In the genomic region with DNA sequence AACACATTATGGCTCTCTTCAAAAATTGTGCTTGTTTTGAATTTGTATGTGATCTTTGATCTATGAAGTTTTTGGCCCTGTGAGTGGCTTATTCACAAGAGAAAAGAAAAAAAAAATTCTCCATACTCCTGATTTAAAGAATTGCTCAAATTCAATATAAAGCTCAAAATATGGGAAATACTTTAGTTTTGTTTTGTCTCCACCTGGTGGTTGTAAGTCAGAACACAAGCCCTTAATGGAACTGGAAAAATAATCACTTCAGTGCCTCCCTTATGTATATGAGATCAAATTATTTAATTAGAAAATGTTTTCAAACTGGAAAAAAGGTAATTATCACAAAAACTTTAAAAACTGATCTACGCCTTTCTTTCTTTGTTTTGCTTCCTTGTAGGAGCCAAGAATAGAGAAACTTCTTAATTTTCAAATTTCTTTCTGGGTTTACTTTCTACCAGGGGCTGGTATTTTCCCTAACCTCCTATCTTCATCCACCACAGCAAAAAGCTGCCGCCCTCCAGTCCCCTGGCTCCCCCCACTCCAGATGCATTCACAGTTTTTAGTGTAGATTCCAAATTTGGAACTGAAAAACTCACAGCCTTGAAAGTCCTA, we compare ENCODE assay signal across 8 cellular contexts. TPM values are rescaled to one million over a fixed set of nuclear protein-coding genes. Genes with fewer than 3 reads are reported as not detected.
A peak's percentile ranks its signal among the peaks of the same experiment; 100 is the strongest.
DNase-seq lines count a peak whose midpoint lies in the region; ATAC-seq and TF ChIP-seq lines count a peak whose summit lies in the region.

No MANE protein-coding gene starts in this region.

- no peaks in the 10 kb centered on the region for H3K79me1 ChIP-seq in H9 (ENCODE audit: insufficient read depth, low read depth, low read length, poor library complexity, severe bottlenecking)

- H3T11ph ChIP-seq in H9 (ENCODE audit: low read length): no peak overlapping the region

- no peaks in the 10 kb centered on the region for H3K79me2 ChIP-seq in H9 (ENCODE audit: insufficient read depth, low read length)

- BruUV-seq in MCF 10A (replicated peaks; lab: Mats Ljungman, UMichigan): no TSS peak

- no peak overlapping the region for H4K8ac ChIP-seq in H9 (replicated peaks; ENCODE audit: insufficient read length, low read depth, low read length)

- TF ChIP-seq CTCF in H9 (conservative IDR thresholded peaks at IDR 0.05) (peak; percentile 89), MCF 10A (IDR thresholded peaks at IDR 0.05; ENCODE audit: unreplicated experiment) (peak; percentile 64), upper lobe of right lung (IDR thresholded peaks at IDR 0.05) (peak; percentile 85)

- peak in 4 of 5 donors; percentile 36 to 46 (median 44) for DNase-seq in CD4-positive, alpha-beta memory T cell
- no peak for DNase-seq in H9
- peak; percentile 42 for DNase-seq in NCI-H69 (lab: John Stamatoyannopoulos, UW)
- peak; percentile 71 for DNase-seq in MCF 10A (ENCODE audit: unreplicated experiment)
- peak; percentile 66 for DNase-seq in kidney tubule cell (ENCODE audit: low spot score)
- no peak for DNase-seq in upper lobe of right lung
- DNase-seq in activated naive CD4-positive, alpha-beta T cell treated with Interleukin-2 at 50 U/mL for 16 hours: no peak

- H3K4me1 ChIP-seq in CD4-positive, alpha-beta memory T cell (ENCODE audit: insufficient read depth, low read length): no peaks in the 10 kb centered on the region
- H3K4me1 ChIP-seq in H9 (ENCODE audit: insufficient read depth, low read length) (no peaks in the 10 kb centered on the region; the same call in 1 of the 2 replicates), upper lobe of right lung (no peaks in the 10 kb centered on the region)

- H3K4me2 ChIP-seq in H9 (ENCODE audit: insufficient read depth, insufficient read length, low read length): no peak overlapping the region

- CTCF ChIA-PET in CD4-positive, alpha-beta memory T cell (lab: Charles Lee; ENCODE audit: partially characterized antibody): interaction anchor here (0.8 to 4.3 kb wide), 21 partner anchors 9 to 236 kb away, joined by 3 to 48 read pairs (median 7); a partner anchor contains a TSS
- CTCF ChIA-PET in MCF 10A (lab: Yijun Ruan, JAX): interaction anchor here (0.6 to 6.0 kb wide), 19 partner anchors 9 to 807 kb away, joined by 3 to 81 read pairs (median 4); a partner anchor contains a TSS

- no peak overlapping the region for H3K56ac ChIP-seq in H9 (ENCODE audit: insufficient read length, low read depth, low read length)

- H3K4ac ChIP-seq in H9 (ENCODE audit: low read depth, low read length): no peak overlapping the region

- H3K18ac ChIP-seq in H9 (ENCODE audit: insufficient read length, low read depth, low read length): no peak overlapping the region

- H2BK20ac ChIP-seq in H9 (ENCODE audit: low read depth, low read length, poor library complexity, severe bottlenecking): no peak overlapping the region

- H3K27me3 Mint-ChIP-seq in CD4-positive, alpha-beta memory T cell: peaks cover 0 to 1% of the 10 kb centered on the region in 2 donors
- H3K27me3 Mint-ChIP-seq in H9 (ENCODE audit: low read depth) (no peaks in the 10 kb centered on the region), MCF 10A (ENCODE audit: insufficient read depth, unreplicated experiment) (no peaks in the 10 kb centered on the region)

- H3K9ac ChIP-seq in H9 (ENCODE audit: extremely low read depth, insufficient read length, low read length): no peak overlapping the region

- H2BK12ac ChIP-seq in H9 (ENCODE audit: insufficient read length, low read depth, low read length): no peak overlapping the region

- no peak overlapping the region for H3K4me3 Mint-ChIP-seq in CD4-positive, alpha-beta memory T cell
- H3K4me3 Mint-ChIP-seq in H9 (no peak overlapping the region), MCF 10A (ENCODE audit: unreplicated experiment) (no peak overlapping the region)

- no peaks in the 10 kb centered on the region for H3K36me3 ChIP-seq in CD4-positive, alpha-beta memory T cell (ENCODE audit: insufficient read depth, low read length)
- H3K36me3 ChIP-seq in upper lobe of right lung: no peaks in the 10 kb centered on the region

- no peak overlapping the region for H3K27ac ChIP-seq in CD4-positive, alpha-beta memory T cell (ENCODE audit: low read depth, low read length)
- H3K27ac ChIP-seq in H9 (ENCODE audit: insufficient read length, low read depth, low read length): no peak overlapping the region
- no peak overlapping the region for H3K27ac ChIP-seq in upper lobe of right lung

- no peak overlapping the region for H2AK5ac ChIP-seq in H9 (ENCODE audit: insufficient read length, low read length)

- no peaks in the 10 kb centered on the region for H3K23me2 ChIP-seq in H9 (ENCODE audit: insufficient read length, low read depth, low read length, poor library complexity, severe bottlenecking)

- H2AFZ ChIP-seq in H9 (ENCODE audit: low read length): no peak overlapping the region

- no peak overlapping the region for H3K4me3 ChIP-seq in CD4-positive, alpha-beta memory T cell (ENCODE audit: low read length in 2 of 2)
- H3K4me3 ChIP-seq in upper lobe of right lung: no peak overlapping the region

- H3K27me3 ChIP-seq in CD4-positive, alpha-beta memory T cell (ENCODE audit: insufficient read depth, low read length): no peaks in the 10 kb centered on the region
- H3K27me3 ChIP-seq in H9 (ENCODE audit: insufficient read depth, low read length): no peaks in the 10 kb centered on the region
- no peaks in the 10 kb centered on the region for H3K27me3 ChIP-seq in upper lobe of right lung

- POLR2A ChIA-PET in CD4-positive, alpha-beta memory T cell (lab: Charles Lee; ENCODE audit: partially characterized antibody): interaction anchor here (1.4 kb wide), 1 partner anchor 86 kb away, joined by 13 read pairs; no protein-coding TSS in a partner anchor
- POLR2A ChIA-PET in MCF 10A (lab: Yijun Ruan, JAX): interaction anchor here (0.7 to 5.5 kb wide), 16 partner anchors 26 to 311 kb away, joined by 3 to 68 read pairs (median 4); a partner anchor contains a TSS

- H3K9me3 ChIP-seq in CD4-positive, alpha-beta memory T cell (ENCODE audit: control insufficient read depth in 1 of 2, low read length in 2 of 2): peaks cover 0 to under 1% of the 10 kb centered on the region in 2 donors
- H3K9me3 ChIP-seq in H9 (ENCODE audit: control insufficient read depth, low read depth, low read length) (no peaks in the 10 kb centered on the region), upper lobe of right lung (no peaks in the 10 kb centered on the region)

- WGBS in H9 (ENCODE audit: extremely low coverage, insufficient read length, low lambda C conversion rate): no CpG with 5 or more reads among the region's 2 CpGs

- H3K36me3 Mint-ChIP-seq in CD4-positive, alpha-beta memory T cell: no peaks in the 10 kb centered on the region
- H3K36me3 Mint-ChIP-seq in H9 (ENCODE audit: insufficient read depth in 1 of 3, low read depth in 3 of 3) (peaks cover under 1 to 12% (median 4%) of the 10 kb centered on the region in 3 experiments; a peak in 5 of 7 replicates), MCF 10A (ENCODE audit: insufficient read depth, unreplicated experiment) (peaks cover 4% of the 10 kb centered on the region)

- no peak overlapping the region for H3K23ac ChIP-seq in H9 (ENCODE audit: insufficient read length, low read depth, low read length)

- intact Hi-C loops in CD4-positive, alpha-beta memory T cell (cut with micrococcal nuclease): loop anchor here (1.0 kb wide), 5 partner anchors 85 to 528 kb away; no protein-coding TSS in a partner anchor
- intact Hi-C loops in MCF 10A (cut with micrococcal nuclease) (loop anchor here (1.0 to 5.0 kb wide), 6 partner anchors 85 to 528 kb away; no protein-coding TSS in a partner anchor), upper lobe of right lung (cut with DNase I) (loop anchor here (10.0 kb wide), 1 partner anchor 81 kb away; no protein-coding TSS in a partner anchor)

- H3K27ac Mint-ChIP-seq in CD4-positive, alpha-beta memory T cell: no peak overlapping the region
- H3K27ac Mint-ChIP-seq in H9 (no peak overlapping the region), MCF 10A (ENCODE audit: low read depth, unreplicated experiment) (no peak overlapping the region)

- H4K91ac ChIP-seq in H9 (ENCODE audit: insufficient read length, low read depth, low read length): no peak overlapping the region

- no peak overlapping the region for H2BK15ac ChIP-seq in H9 (ENCODE audit: low read depth, low read length)

- H3K4me1 Mint-ChIP-seq in CD4-positive, alpha-beta memory T cell: no peaks in the 10 kb centered on the region
- H3K4me1 Mint-ChIP-seq in H9 (0 out of 4 replicates have a peak, but pooled peaks cover 0 to 3% of the 10 kb centered on the region in 2 experiments), MCF 10A (ENCODE audit: insufficient read depth, unreplicated experiment) (peaks cover 17% of the 10 kb centered on the region)

- H2BK120ac ChIP-seq in H9 (ENCODE audit: low read depth, low read length, poor library complexity, severe bottlenecking): no peak overlapping the region

- H3K14ac ChIP-seq in H9 (ENCODE audit: insufficient read depth, low read length): no peak overlapping the region

- H3K9me3 Mint-ChIP-seq in CD4-positive, alpha-beta memory T cell: peaks cover 0 to 2% (median 0%) of the 10 kb centered on the region in 8 donors
- H3K9me3 Mint-ChIP-seq in H9 (peaks cover 10 to 11% of the 10 kb centered on the region in 2 experiments), MCF 10A (ENCODE audit: unreplicated experiment) (no peaks in the 10 kb centered on the region)

- no peaks in the 10 kb centered on the region for H4K20me1 ChIP-seq in H9 (ENCODE audit: control insufficient read depth, insufficient read depth, insufficient read length)

- ATAC-seq in upper lobe of right lung (peak; percentile 75), GM18519 (IDR thresholded peaks at IDR 0.05; ENCODE audit: low FRiP score, unreplicated experiment) (no peak)

- H2BK5ac ChIP-seq in H9 (ENCODE audit: insufficient read length, low read length): no peak overlapping the region

- no peak overlapping the region for H4K5ac ChIP-seq in H9 (ENCODE audit: insufficient read length, low read depth, low read length)

RNA-seq across cellular contexts. Expression of a gene that starts 50.6 kb away (rescaled TPM):
- total RNA-seq in CD4-positive, alpha-beta memory T cell: 100 to 1,000 TPM; 122 to 128 TPM
- polyA plus RNA-seq in CD4-positive, alpha-beta memory T cell: 100 to 1,000 TPM; 107 to 129 TPM
- total RNA-seq in H9 (2021) (78.5 and 84.8 TPM in 2 replicates), MCF 10A (2022) (227 and 308 TPM in 2 replicates), upper lobe of right lung (132 TPM)

RNA-seq across cellular contexts. Expression of a gene that starts 50.9 kb away (rescaled TPM):
- 10 to 100 TPM; 90.8 to 95.3 TPM for total RNA-seq in CD4-positive, alpha-beta memory T cell
- polyA plus RNA-seq in CD4-positive, alpha-beta memory T cell: 10 to 100 TPM; 49.3 to 58.9 TPM
- total RNA-seq in H9 (2021) (73.9 and 74.1 TPM in 2 replicates), MCF 10A (2022) (112 and 117 TPM in 2 replicates), upper lobe of right lung (83.8 TPM)

Comparison
In these comparisons a context has a peak if more than half of its experiments do, and no peak if none do; other contexts are left out.
1. DNase-seq: peak in CD4-positive, alpha-beta memory T cell (4 of 5), NCI-H69 (single experiment), MCF 10A (single experiment) and kidney tubule cell (single experiment); none in H9 (single experiment), upper lobe of right lung (single experiment) and activated naive CD4-positive, alpha-beta T cell treated with Interleukin-2 at 50 U/mL for 16 hours (single experiment).
2. Peak in every context shown above with its lines, with median percentiles within 50 percentile points of each other: CTCF ChIP-seq.